ENCODE assay signal across 34 cellular contexts in the genomic region with DNA sequence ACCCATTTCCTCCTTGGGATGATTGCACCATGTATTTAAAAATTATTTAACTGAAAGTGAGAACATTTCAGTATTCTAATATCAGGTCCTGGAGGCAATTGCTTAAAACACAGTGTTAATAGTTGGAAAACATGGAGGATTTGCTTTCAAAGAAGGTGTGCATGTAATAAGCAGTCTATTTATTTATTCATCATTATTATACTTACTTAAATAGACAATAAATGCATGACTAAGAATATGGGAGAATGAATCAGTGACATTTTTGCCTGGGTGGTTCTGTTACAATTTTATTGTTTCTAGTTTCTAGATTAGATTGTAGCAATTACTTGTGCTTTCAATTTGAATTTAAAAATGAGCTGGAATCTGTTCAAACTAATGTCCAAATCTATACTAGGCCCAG.
"Had no signal": no experiment of that assay in that cellular context is flagged by ENCODE, and none has a peak within 500 bp of the region (broad histone marks: within the 10 kb centered on the region; RNA-seq: fewer than 3 reads in every experiment).

No MANE protein-coding gene starts in this region.

- H3K36me3 ChIP-seq: adrenal gland, cardiac muscle cell, colonic mucosa, esophagus muscularis mucosa, gastroesophageal sphincter, heart right ventricle had no signal

- H3K9me3 ChIP-seq: adrenal gland, body of pancreas, colonic mucosa, esophagus muscularis mucosa, gastroesophageal sphincter had no signal

- H3K4me3 ChIP-seq: adrenal gland, body of pancreas, cardiac muscle cell, colonic mucosa, esophagus muscularis mucosa, gastroesophageal sphincter, heart right ventricle had no signal

- H3K4me3 Mint-ChIP-seq: activated CD4-positive, alpha-beta memory T cell treated with anti-CD3 and anti-CD28 coated beads, Interleukin-2, amount 10 ng/mL, durations not matched to agents 7 days and 5 days; activated CD4-positive, alpha-beta T cell treated with anti-CD3 and anti-CD28 coated beads, Interleukin-2, amount 10 ng/mL, durations not matched to agents 7 days and 5 days; activated naive CD4-positive, alpha-beta T cell treated with anti-CD3 and anti-CD28 coated beads for 36 hours; activated naive CD4-positive, alpha-beta T cell treated with anti-CD3 and anti-CD28 coated beads, Interleukin-2, amount 50 U/mL, for 24 hours; activated naive CD8-positive, alpha-beta T cell treated with anti-CD3 and anti-CD28 coated beads for 36 hours; activated naive CD8-positive, alpha-beta T cell treated with anti-CD3 and anti-CD28 coated beads, Interleukin-2, amount 50 U/mL, for 24 hours; activated T-cell treated with anti-CD3 and anti-CD28 coated beads, Interleukin-2, amount 50 U/mL, for 24 hours; activated T-cell treated with anti-CD3 and anti-CD28 coated beads, Interleukin-2, amount 50 U/mL, for 72 hours; T-helper 17 cell; T-helper 2 cell treated with Interferon-gamma antibody and Interleukin-4, amounts not matched to agents 5 μg/mL and 100 μg/mL, for 36 hours had no signal

- H3K27me3 Mint-ChIP-seq: activated CD4-positive, alpha-beta memory T cell treated with anti-CD3 and anti-CD28 coated beads, Interleukin-2, amount 10 ng/mL, durations not matched to agents 7 days and 5 days; activated CD4-positive, alpha-beta T cell treated with anti-CD3 and anti-CD28 coated beads, Interleukin-2, amount 10 ng/mL, durations not matched to agents 7 days and 5 days; activated naive CD4-positive, alpha-beta T cell treated with anti-CD3 and anti-CD28 coated beads, Interleukin-2, amount 50 U/mL, for 24 hours; activated naive CD8-positive, alpha-beta T cell treated with anti-CD3 and anti-CD28 coated beads, Interleukin-2, amount 50 U/mL, for 24 hours; activated T-cell treated with anti-CD3 and anti-CD28 coated beads, Interleukin-2, amount 50 U/mL, for 24 hours; T-helper 17 cell had no signal

- DNase-seq: activated CD4-positive, alpha-beta memory T cell treated with anti-CD3 and anti-CD28 coated beads, Interleukin-2, amount 10 ng/mL, durations not matched to agents 7 days and 5 days; activated CD4-positive, alpha-beta T cell treated with anti-CD3 and anti-CD28 coated beads for 1 hour; activated CD4-positive, alpha-beta T cell treated with anti-CD3 and anti-CD28 coated beads for 4 hours; activated CD4-positive, alpha-beta T cell treated with anti-CD3 and anti-CD28 coated beads, Interleukin-2, amount 10 ng/mL, durations not matched to agents 7 days and 5 days; activated CD4-positive, alpha-beta T cell treated with anti-CD3 and anti-CD28 coated beads, Interleukin-2, amount 50 U/mL, for 4 hours; activated CD4-positive, CD25-positive, alpha-beta regulatory T cell; activated CD8-positive, alpha-beta memory T cell treated with anti-CD3 and anti-CD28 coated beads, Interleukin-2, amount 50 U/mL, for 48 hours; activated effector memory CD4-positive, alpha-beta T cell treated with Interleukin-2 at 50 U/mL for 16 hours; activated naive CD4-positive, alpha-beta T cell treated with anti-CD3 and anti-CD28 coated beads for 36 hours; activated naive CD8-positive, alpha-beta T cell treated with anti-CD3 and anti-CD28 coated beads for 36 hours; activated naive CD8-positive, alpha-beta T cell treated with anti-CD3 and anti-CD28 coated beads, Interleukin-2, amount 50 U/mL, for 24 hours; activated T-cell treated with anti-CD3 and anti-CD28 coated beads for 4 hours; activated T-cell treated with anti-CD3 and anti-CD28 coated beads, Interleukin-2, amount 50 U/mL, for 24 hours; activated T-cell treated with anti-CD3 and anti-CD28 coated beads, Interleukin-2, amount 50 U/mL, for 72 hours; adrenal gland; amygdala; aorta; body of pancreas; central memory CD4-positive, alpha-beta T cell; cerebellar nuclear complex; colonic mucosa; effector CD8-positive, alpha-beta T cell; foreskin melanocyte; heart right ventricle; T-helper 1 cell; T-helper 17 cell; T1000 had no signal

- H3K36me3 Mint-ChIP-seq: activated naive CD4-positive, alpha-beta T cell treated with anti-CD3 and anti-CD28 coated beads, Interleukin-2, amount 50 U/mL, for 24 hours; activated naive CD8-positive, alpha-beta T cell treated with anti-CD3 and anti-CD28 coated beads for 36 hours had no signal

- ATAC-seq: activated naive CD8-positive, alpha-beta T cell treated with anti-CD3 and anti-CD28 coated beads, Interleukin-2, amount 50 U/mL, for 24 hours; activated T-cell treated with anti-CD3 and anti-CD28 coated beads, Interleukin-2, amount 50 U/mL, for 72 hours; body of pancreas; gastroesophageal sphincter; heart right ventricle; T-helper 17 cell had no signal

- H3K9me3 Mint-ChIP-seq: activated CD4-positive, alpha-beta memory T cell treated with anti-CD3 and anti-CD28 coated beads, Interleukin-2, amount 10 ng/mL, durations not matched to agents 7 days and 5 days; activated naive CD4-positive, alpha-beta T cell treated with anti-CD3 and anti-CD28 coated beads for 36 hours; activated naive CD4-positive, alpha-beta T cell treated with anti-CD3 and anti-CD28 coated beads, Interleukin-2, amount 50 U/mL, for 24 hours; activated naive CD8-positive, alpha-beta T cell treated with anti-CD3 and anti-CD28 coated beads, Interleukin-2, amount 50 U/mL, for 24 hours; activated T-cell treated with anti-CD3 and anti-CD28 coated beads, Interleukin-2, amount 50 U/mL, for 24 hours; T-helper 2 cell treated with Interferon-gamma antibody and Interleukin-4, amounts not matched to agents 5 μg/mL and 100 μg/mL, for 36 hours had no signal

- H3K27me3 ChIP-seq: adrenal gland, body of pancreas, cardiac muscle cell, colonic mucosa, esophagus muscularis mucosa, gastroesophageal sphincter, heart right ventricle had no signal

- H3K27ac ChIP-seq: adrenal gland, body of pancreas, cardiac muscle cell, colonic mucosa, esophagus muscularis mucosa, gastroesophageal sphincter, heart right ventricle had no signal

- FAIRE-seq: endometrium, endothelial cell of umbilical vein had no signal

- H3K4me1 Mint-ChIP-seq: activated CD4-positive, alpha-beta memory T cell treated with anti-CD3 and anti-CD28 coated beads, Interleukin-2, amount 10 ng/mL, durations not matched to agents 7 days and 5 days; activated CD4-positive, alpha-beta T cell treated with anti-CD3 and anti-CD28 coated beads, Interleukin-2, amount 10 ng/mL, durations not matched to agents 7 days and 5 days; activated naive CD4-positive, alpha-beta T cell treated with anti-CD3 and anti-CD28 coated beads, Interleukin-2, amount 50 U/mL, for 24 hours; activated naive CD8-positive, alpha-beta T cell treated with anti-CD3 and anti-CD28 coated beads for 36 hours; activated naive CD8-positive, alpha-beta T cell treated with anti-CD3 and anti-CD28 coated beads, Interleukin-2, amount 50 U/mL, for 24 hours; T-helper 17 cell had no signal

- H3K4me1 ChIP-seq: adrenal gland, body of pancreas, colonic mucosa, esophagus muscularis mucosa, gastroesophageal sphincter, heart right ventricle had no signal

- H3K27ac Mint-ChIP-seq: activated CD4-positive, alpha-beta memory T cell treated with anti-CD3 and anti-CD28 coated beads, Interleukin-2, amount 10 ng/mL, durations not matched to agents 7 days and 5 days; activated CD4-positive, alpha-beta T cell treated with anti-CD3 and anti-CD28 coated beads, Interleukin-2, amount 10 ng/mL, durations not matched to agents 7 days and 5 days; activated naive CD4-positive, alpha-beta T cell treated with anti-CD3 and anti-CD28 coated beads for 36 hours; activated naive CD4-positive, alpha-beta T cell treated with anti-CD3 and anti-CD28 coated beads, Interleukin-2, amount 50 U/mL, for 24 hours; activated naive CD8-positive, alpha-beta T cell treated with anti-CD3 and anti-CD28 coated beads for 36 hours; activated naive CD8-positive, alpha-beta T cell treated with anti-CD3 and anti-CD28 coated beads, Interleukin-2, amount 50 U/mL, for 24 hours; activated T-cell treated with anti-CD3 and anti-CD28 coated beads, Interleukin-2, amount 50 U/mL, for 24 hours; activated T-cell treated with anti-CD3 and anti-CD28 coated beads, Interleukin-2, amount 50 U/mL, for 72 hours; T-helper 17 cell; T-helper 2 cell treated with Interferon-gamma antibody and Interleukin-4, amounts not matched to agents 5 μg/mL and 100 μg/mL, for 36 hours had no signal
